15 cellular contexts compared by ENCODE assay signal in the genomic region with DNA sequence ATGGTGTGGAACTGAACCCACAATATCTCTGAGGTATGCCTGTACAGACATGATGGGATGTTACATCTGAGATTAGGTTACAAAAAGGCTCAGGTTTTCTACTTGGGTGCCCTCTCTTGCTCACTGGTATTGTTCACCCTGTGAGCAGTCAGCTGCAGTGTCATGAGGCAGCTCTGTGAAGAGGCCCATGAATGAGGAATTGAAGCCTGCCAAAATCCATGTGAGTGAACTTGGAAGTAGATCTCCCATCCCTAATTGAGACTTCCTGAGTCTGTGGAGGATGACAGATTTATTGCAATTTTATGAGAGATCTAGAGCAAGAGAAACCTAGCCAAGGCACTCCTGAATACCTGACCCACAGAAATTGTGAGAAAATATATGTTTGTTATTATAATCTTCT.
"Had no signal": no experiment of that assay in that cellular context is flagged by ENCODE, and none has a peak within 500 bp of the region (broad histone marks: within the 10 kb centered on the region; RNA-seq: fewer than 3 reads in every experiment).

No MANE protein-coding gene starts in this region.

- H3K27ac Mint-ChIP-seq: dendritic cell treated with granulocyte-macrophage colony-stimulating factor and Interleukin-4, amounts not matched to agents 40 ng/mL and 50 ng/mL, for 4 days; endodermal cell; natural killer cell treated with Interleukin-12 subunit alpha and Interleukin-12 subunit beta and Interleukin-15 and Interleukin-18, amount 100 ng/mL, for 72 hours; stimulated activated memory B cell treated with anti-CD40 and anti-IgM and Interleukin-4, amounts not matched to agents 10 μg/mL and 1 μg/mL and 100 μg/mL, for 72 hours had no signal

- H3K36me3 ChIP-seq: adrenal gland, prostate gland, spleen had no signal

- DNase-seq: activated naive CD4-positive, alpha-beta T cell treated with anti-CD3 and anti-CD28 coated beads, Interleukin-2, amount 50 U/mL, for 16 hours; activated T-cell treated with anti-CD3 and anti-CD28 coated beads, Interleukin-2, amount 50 U/mL, for 1 hour; adrenal gland; endodermal cell; mesenchymal stem cell; occipital lobe; spleen; stimulated activated CD4-positive, alpha-beta T cell treated with anti-CD3 and anti-CD28 coated beads, Interleukin-1b, Interleukin-23, amount 100 ng/mL, for 48 hours; trophoblast cell had no signal

- ATAC-seq: left lobe of liver; natural killer cell treated with Interleukin-12 subunit alpha and Interleukin-12 subunit beta and Interleukin-15 and Interleukin-18, amount 100 ng/mL, for 72 hours; sciatic nerve; stimulated activated memory B cell treated with anti-CD40 and anti-IgM and Interleukin-4, amounts not matched to agents 10 μg/mL and 1 μg/mL and 100 μg/mL, for 72 hours had no signal

- H3K27me3 ChIP-seq: adrenal gland, spleen had no signal

- H3K4me3 ChIP-seq: adrenal gland, prostate gland, spleen had no signal

- H3K4me3 Mint-ChIP-seq: dendritic cell treated with granulocyte-macrophage colony-stimulating factor and Interleukin-4, amounts not matched to agents 40 ng/mL and 50 ng/mL, for 4 days; endodermal cell; natural killer cell treated with Interleukin-12 subunit alpha and Interleukin-12 subunit beta and Interleukin-15 and Interleukin-18, amount 100 ng/mL, for 72 hours; stimulated activated memory B cell treated with anti-CD40 and anti-IgM and Interleukin-4, amounts not matched to agents 10 μg/mL and 1 μg/mL and 100 μg/mL, for 72 hours had no signal

- H3K27me3 Mint-ChIP-seq: dendritic cell treated with granulocyte-macrophage colony-stimulating factor and Interleukin-4, amounts not matched to agents 40 ng/mL and 50 ng/mL, for 4 days; natural killer cell treated with Interleukin-12 subunit alpha and Interleukin-12 subunit beta and Interleukin-15 and Interleukin-18, amount 100 ng/mL, for 72 hours; stimulated activated memory B cell treated with anti-CD40 and anti-IgM and Interleukin-4, amounts not matched to agents 10 μg/mL and 1 μg/mL and 100 μg/mL, for 72 hours had no signal

- H3K4me1 ChIP-seq: adrenal gland, prostate gland, spleen had no signal

- H3K9me3 ChIP-seq: adrenal gland, prostate gland had no signal

- H3K27ac ChIP-seq: adrenal gland, prostate gland, spleen had no signal
